ENCODE assay signal across 8 cellular contexts in the genomic region with DNA sequence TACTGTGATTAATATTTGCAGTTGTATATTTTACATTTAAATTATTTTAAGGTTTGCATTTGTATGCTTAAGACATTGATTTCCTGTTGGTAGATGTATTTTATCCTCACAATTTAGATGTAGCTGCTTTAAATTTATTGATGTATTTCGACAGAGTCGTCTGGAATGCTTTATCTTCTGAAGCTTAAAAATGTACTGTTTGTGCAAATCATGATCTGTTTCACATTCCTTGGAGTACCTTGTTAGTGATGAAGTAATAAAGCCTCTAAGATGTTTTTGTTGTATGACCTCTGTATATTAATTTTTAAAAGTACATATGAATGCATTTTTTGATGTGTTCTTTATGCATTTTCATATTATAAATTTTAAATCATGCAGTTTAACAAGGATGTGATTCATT. TPM values are rescaled to one million over a fixed set of nuclear protein-coding genes. Genes with fewer than 3 reads are reported as not detected.
DNase-seq lines count a peak whose midpoint lies in the region; ATAC-seq and TF ChIP-seq lines count a peak whose summit lies in the region.

No MANE protein-coding gene starts in this region.

- H4K20me1 ChIP-seq in mammary epithelial cell (ENCODE audit: insufficient read depth, low read length), result no peaks in the 10 kb centered on the region

- intact Hi-C loops in A673 (cut with micrococcal nuclease; ENCODE audit: unreplicated experiment) (loop anchor here (5.0 kb wide), 1 partner anchor 95 kb away; no protein-coding TSS in a partner anchor), mammary epithelial cell (cut with micrococcal nuclease) (loop anchor here (10.0 kb wide), 1 partner anchor 1037 kb away; no protein-coding TSS in a partner anchor)

- H3K36me3 ChIP-seq in A673 (ENCODE audit: insufficient read depth, low read length, poor library complexity, severe bottlenecking) (peaks cover 46% of the 10 kb centered on the region), HUES6 (ENCODE audit: control insufficient read depth, insufficient read depth, low read length) (peaks cover 37% of the 10 kb centered on the region), mammary epithelial cell (ENCODE audit: insufficient read depth, low read length) (peaks cover 8% of the 10 kb centered on the region), mucosa of rectum (ENCODE audit: control insufficient read depth in 2 of 2, insufficient read depth in 2 of 2, low read length in 2 of 2) (peaks cover 7 to 9% of the 10 kb centered on the region in 2 donors)

- peak overlapping the region; percentile 97 for H3K4me2 ChIP-seq in mammary epithelial cell (ENCODE audit: insufficient read depth, low read depth, low read length)

- no peaks in the 10 kb centered on the region for H3K9me3 ChIP-seq in A673 (ENCODE audit: low read depth, low read length, poor library complexity, severe bottlenecking)
- no peaks in the 10 kb centered on the region for H3K9me3 ChIP-seq in HUES6 (ENCODE audit: control insufficient read depth, insufficient read depth, low read depth, low read length)
- no peaks in the 10 kb centered on the region for H3K9me3 ChIP-seq in mammary epithelial cell (replicated peaks; ENCODE audit: insufficient read depth, low read length)
- no peaks in the 10 kb centered on the region for H3K9me3 ChIP-seq in mucosa of rectum (ENCODE audit: control insufficient read depth in 2 of 2, low read length in 2 of 2)

- peaks cover 20% of the 10 kb centered on the region for H3K4me1 ChIP-seq in A673 (ENCODE audit: insufficient read depth, low read length, poor library complexity, severe bottlenecking)
- peaks cover 28% of the 10 kb centered on the region for H3K4me1 ChIP-seq in HUES6 (ENCODE audit: control insufficient read depth, insufficient read depth, low read length)
- H3K4me1 ChIP-seq in mammary epithelial cell (ENCODE audit: insufficient read depth, low read length), result peaks cover 10% of the 10 kb centered on the region
- peaks cover 30 to 42% of the 10 kb centered on the region in 2 donors for H3K4me1 ChIP-seq in mucosa of rectum (ENCODE audit: control insufficient read depth in 2 of 2, insufficient read depth in 2 of 2, low read length in 2 of 2)

- CTCF ChIA-PET in A673 (lab: Charles Lee) (interaction anchor here (0.6 kb wide), 1 partner anchor 15 kb away, joined by 3 read pairs; no protein-coding TSS in a partner anchor), mammary epithelial cell (lab: Charles Lee; ENCODE audit: low non-redundant PET) (no interaction called here)

- H3K9ac ChIP-seq in HUES6 (ENCODE audit: low read length) (peak overlapping the region; percentile 35), mammary epithelial cell (ENCODE audit: insufficient read depth, low read length) (peak overlapping the region; percentile 99), mucosa of rectum (ENCODE audit: low read depth in 1 of 2, low read length in 2 of 2) (peak overlapping the region; percentile 85 to 99)

- in situ Hi-C loops in mammary epithelial cell (cut with MboI; ENCODE audit: low sequenced_read_pairs in 2 of 2), result no loop called here

- no peak for DNase-seq in A673 (ENCODE audit: low spot score)
- no peak for DNase-seq in mammary epithelial cell
- no peak for DNase-seq in kidney tubule cell (ENCODE audit: low spot score)
- DNase-seq in NK-92 (lab: John Stamatoyannopoulos, UW; ENCODE audit: unreplicated experiment), result no peak

- peaks cover 97% of the 10 kb centered on the region for H3K79me2 ChIP-seq in mammary epithelial cell (ENCODE audit: insufficient read depth, low read length)

- dilution Hi-C loops in mammary epithelial cell (cut with HindIII; ENCODE audit: low sequenced_read_pairs), result no loop called here

- H3K27ac ChIP-seq in A673 (ENCODE audit: low read depth, low read length, poor library complexity, severe bottlenecking), result peak overlapping the region; percentile 99
- H3K27ac ChIP-seq in HUES6 (ENCODE audit: low read depth, low read length), result no peak overlapping the region
- H3K27ac ChIP-seq in mammary epithelial cell (ENCODE audit: insufficient read depth, low read depth, low read length), result peak overlapping the region; percentile 96
- H3K27ac ChIP-seq in mucosa of rectum (ENCODE audit: low read depth in 2 of 2, low read length in 2 of 2), result peak overlapping the region; percentile 93

- BruUV-seq in A673 (replicated peaks; lab: Mats Ljungman, UMichigan), result no TSS peak
- BruUV-seq in mammary epithelial cell (replicated peaks; lab: Mats Ljungman, UMichigan), result no TSS peak

- H3K4me3 ChIP-seq in A673 (ENCODE audit: low read depth, low read length, poor library complexity, severe bottlenecking) (peak overlapping the region; percentile 68), HUES6 (ENCODE audit: low read depth, low read length) (peak overlapping the region; percentile 94), mammary epithelial cell (replicated peaks in 1 of 3; ENCODE audit: insufficient read depth in 1 of 3, low read depth in 2 of 3, low read length in 3 of 3) (peak overlapping the region; percentile 74 to 100 (median 98)), mucosa of rectum (ENCODE audit: low read length in 2 of 2) (peak overlapping the region; percentile 79 to 85)

- TF ChIP-seq CTCF in A673 (conservative IDR thresholded peaks at IDR 0.05; ENCODE audit: low read depth, low read length) (no peak), mammary epithelial cell (conservative IDR thresholded peaks at IDR 0.05 in 1 of 2, IDR thresholded peaks at IDR 0.05 in 1 of 2; ENCODE audit: extremely low read depth in 1 of 2, insufficient read depth in 1 of 2, low read depth in 1 of 2, low read length in 2 of 2) (no peak)

- 0% methylated on average over 2 of the region's 2 CpGs for WGBS in mammary epithelial cell (ENCODE audit: low coverage, missing lambda C conversion rate)

- ATAC-seq in HG02970 (IDR thresholded peaks at IDR 0.05; ENCODE audit: low FRiP score, unreplicated experiment), result no peak
- no peak for ATAC-seq in GM21367 (IDR thresholded peaks at IDR 0.05; ENCODE audit: unreplicated experiment)

- POLR2A ChIA-PET in A673 (lab: Charles Lee; ENCODE audit: low non-redundant PET), result interaction anchor here (0.6 kb wide), 1 partner anchor 186 kb away, joined by 3 read pairs; no protein-coding TSS in a partner anchor

- H3K27me3 ChIP-seq in A673 (replicated peaks; ENCODE audit: insufficient read depth, low read depth, low read length, poor library complexity) (no peaks in the 10 kb centered on the region), HUES6 (ENCODE audit: control insufficient read depth, insufficient read depth, low read length) (no peaks in the 10 kb centered on the region), mammary epithelial cell (ENCODE audit: insufficient read depth, low read length) (no peaks in the 10 kb centered on the region), mucosa of rectum (ENCODE audit: control insufficient read depth in 2 of 2, insufficient read depth in 2 of 2, low read length in 2 of 2) (no peaks in the 10 kb centered on the region)

- H2AFZ ChIP-seq in mammary epithelial cell (ENCODE audit: low read depth, low read length), result no peak overlapping the region

RNA-seq across cellular contexts. Expression of a gene that starts 1.9 kb away (rescaled TPM):
- total RNA-seq in A673 (2021) (75.7 and 78.0 TPM in 2 replicates), mammary epithelial cell (100 to 1,000 TPM in 1 of 2 donors, 10 to 100 TPM in 1; 65.0 to 103 TPM)
- polyA plus RNA-seq in mammary epithelial cell, result 16.9 TPM
- polyA minus RNA-seq in mammary epithelial cell, result 67.0 TPM

Comparison
In these comparisons a context has a peak if more than half of its experiments do, and no peak if none do; other contexts are left out.
1. H3K9ac ChIP-seq: peak in every context shown above with its lines; median percentile 99 in mammary epithelial cell; 92 in mucosa of rectum; 35 in HUES6.